ENCODE assay signal across 14 cellular contexts in genomic region chr19:54152878-54153524, GRCh38. TPM values are rescaled to one million over a fixed set of nuclear protein-coding genes. Genes with fewer than 3 reads are reported as not detected.
DNase-seq lines count a peak whose midpoint lies in the region; ATAC-seq and TF ChIP-seq lines count a peak whose summit lies in the region.
"Had no signal": no experiment of that assay in that cellular context is flagged by ENCODE, and none has a peak within 500 bp of the region (broad histone marks: within the 10 kb centered on the region; RNA-seq: fewer than 3 reads in every experiment).

No MANE protein-coding gene starts in this region.

- H3K4me3 ChIP-seq in gastroesophageal sphincter (no peak overlapping the region), subcutaneous abdominal adipose tissue (ENCODE audit: low read depth in 1 of 5, low read length in 5 of 5) (no peak overlapping the region)
- H3K4me3 ChIP-seq: colonic mucosa had no signal

- no peak overlapping the region for H3K9ac ChIP-seq in subcutaneous abdominal adipose tissue (ENCODE audit: low read length in 5 of 5)

- TF ChIP-seq CTCF in natural killer cell (IDR thresholded peaks at IDR 0.05) (no peak), gastroesophageal sphincter (IDR thresholded peaks at IDR 0.05) (no peak)

- H3K4me1 Mint-ChIP-seq in natural killer cell: peaks cover 6 to 21% of the 10 kb centered on the region in 2 donors
- peaks cover 20 to 30% of the 10 kb centered on the region in 2 donors for H3K4me1 Mint-ChIP-seq in natural killer cell treated with Interleukin-12 subunit alpha and Interleukin-12 subunit beta and Interleukin-15 and Interleukin-18, amount 100 ng/mL, for 72 hours (ENCODE audit: low read depth in 2 of 2)

- no peaks in the 10 kb centered on the region for H3K9me3 Mint-ChIP-seq in natural killer cell
- no peaks in the 10 kb centered on the region for H3K9me3 Mint-ChIP-seq in natural killer cell treated with Interleukin-12 subunit alpha and Interleukin-12 subunit beta and Interleukin-15 and Interleukin-18, amount 100 ng/mL, for 72 hours
- H3K9me3 Mint-ChIP-seq: stimulated activated naive CD8-positive, alpha-beta T cell treated with anti-CD3 and anti-CD28 coated beads, Interleukin-15, Interleukin-2, amounts not matched to agents 100 ng/mL and 50 ng/mL, for 24 hours had no signal

- H3K27me3 ChIP-seq in gastroesophageal sphincter (no peaks in the 10 kb centered on the region), subcutaneous abdominal adipose tissue (ENCODE audit: control insufficient read depth in 5 of 5, insufficient read depth in 4 of 5, low read length in 5 of 5) (no peaks in the 10 kb centered on the region)
- H3K27me3 ChIP-seq: colonic mucosa had no signal

- peak overlapping the region in 3 of 4 donors; percentile 33 to 54 (median 45) for H3K27ac ChIP-seq in gastroesophageal sphincter
- H3K27ac ChIP-seq in subcutaneous abdominal adipose tissue (ENCODE audit: low read depth, low read length): peak overlapping the region; percentile 77
- H3K27ac ChIP-seq: colonic mucosa had no signal

- H3K4me1 ChIP-seq in gastroesophageal sphincter: peaks cover 0 to 24% (median 3%) of the 10 kb centered on the region in 3 donors
- H3K4me1 ChIP-seq in subcutaneous abdominal adipose tissue (ENCODE audit: control insufficient read depth in 5 of 5, insufficient read depth in 5 of 5, low read length in 5 of 5): peaks cover 0 to 13% (median 7%) of the 10 kb centered on the region in 5 donors
- H3K4me1 ChIP-seq: colonic mucosa had no signal

- H3K36me3 ChIP-seq in gastroesophageal sphincter (peaks cover 0 to 100% of the 10 kb centered on the region in 2 donors), subcutaneous abdominal adipose tissue (ENCODE audit: control insufficient read depth in 5 of 5, insufficient read depth in 5 of 5, low read length in 5 of 5) (peaks cover 5 to 98% (median 89%) of the 10 kb centered on the region in 5 donors)

- peak overlapping the region; percentile 31 for H3K4me3 Mint-ChIP-seq in natural killer cell
- H3K4me3 Mint-ChIP-seq in natural killer cell treated with Interleukin-12 subunit alpha and Interleukin-12 subunit beta and Interleukin-15 and Interleukin-18, amount 100 ng/mL, for 72 hours: no peak overlapping the region
- H3K4me3 Mint-ChIP-seq: activated CD8-positive, alpha-beta memory T cell treated with anti-CD3 and anti-CD28 coated beads, Interleukin-2, amount 10 ng/mL, durations not matched to agents 7 days and 5 days; stimulated activated naive CD8-positive, alpha-beta T cell treated with anti-CD3 and anti-CD28 coated beads, Interleukin-15, Interleukin-2, amounts not matched to agents 100 ng/mL and 50 ng/mL, for 24 hours had no signal

- no peak for ATAC-seq in natural killer cell
- no peak for ATAC-seq in natural killer cell treated with Interleukin-12 subunit alpha and Interleukin-12 subunit beta and Interleukin-15 and Interleukin-18, amount 100 ng/mL, for 72 hours
- ATAC-seq in gastroesophageal sphincter: peak; percentile 48
- ATAC-seq: activated CD8-positive, alpha-beta memory T cell treated with anti-CD3 and anti-CD28 coated beads, Interleukin-2, amount 10 ng/mL, durations not matched to agents 7 days and 5 days had no signal

- DNase-seq in natural killer cell: no peak
- DNase-seq in natural killer cell treated with Interleukin-12 subunit alpha and Interleukin-12 subunit beta and Interleukin-15 and Interleukin-18, amount 100 ng/mL, for 72 hours (ENCODE audit: low spot score): no peak
- no peak for DNase-seq in T-helper 1 cell
- DNase-seq in activated CD8-positive, alpha-beta memory T cell treated with anti-CD3 and anti-CD28 coated beads, Interleukin-2, amount 50 U/mL, for 48 hours: no peak
- DNase-seq: activated CD8-positive, alpha-beta memory T cell treated with anti-CD3 and anti-CD28 coated beads, Interleukin-2, amount 10 ng/mL, durations not matched to agents 7 days and 5 days; colonic mucosa; Karpas-422; NCI-H187 treated with DMSO at 0.1 percent for 48 hours; NCI-H748 treated with DMSO at 0.1 percent for 48 hours; SHP77; stimulated activated CD4-positive, alpha-beta T cell treated with anti-CD3 and anti-CD28 coated beads, Interleukin-4, amount 100 ng/mL, for 4 hours had no signal

- no peak for TF ChIP-seq POLR2A in gastroesophageal sphincter (IDR thresholded peaks at IDR 0.05)

- intact Hi-C loops in natural killer cell (cut with micrococcal nuclease): no loop called here

- H3K27me3 Mint-ChIP-seq in natural killer cell (ENCODE audit: low read depth in 2 of 2): no peaks in the 10 kb centered on the region
- no peaks in the 10 kb centered on the region for H3K27me3 Mint-ChIP-seq in natural killer cell treated with Interleukin-12 subunit alpha and Interleukin-12 subunit beta and Interleukin-15 and Interleukin-18, amount 100 ng/mL, for 72 hours
- H3K27me3 Mint-ChIP-seq: activated CD8-positive, alpha-beta memory T cell treated with anti-CD3 and anti-CD28 coated beads, Interleukin-2, amount 10 ng/mL, durations not matched to agents 7 days and 5 days; stimulated activated naive CD8-positive, alpha-beta T cell treated with anti-CD3 and anti-CD28 coated beads, Interleukin-15, Interleukin-2, amounts not matched to agents 100 ng/mL and 50 ng/mL, for 24 hours had no signal

- H3K36me3 Mint-ChIP-seq in natural killer cell: peaks cover 7% of the 10 kb centered on the region
- peaks cover 12% of the 10 kb centered on the region for H3K36me3 Mint-ChIP-seq in natural killer cell treated with Interleukin-12 subunit alpha and Interleukin-12 subunit beta and Interleukin-15 and Interleukin-18, amount 100 ng/mL, for 72 hours

- no peaks in the 10 kb centered on the region for H3K9me3 ChIP-seq in gastroesophageal sphincter
- no peaks in the 10 kb centered on the region for H3K9me3 ChIP-seq in subcutaneous abdominal adipose tissue (ENCODE audit: control insufficient read depth in 5 of 5, low read length in 5 of 5)
- H3K9me3 ChIP-seq: colonic mucosa had no signal

- peak overlapping the region; percentile 23 to 46 for H3K27ac Mint-ChIP-seq in natural killer cell
- peak overlapping the region in 1 of 2 donors; percentile 49 for H3K27ac Mint-ChIP-seq in natural killer cell treated with Interleukin-12 subunit alpha and Interleukin-12 subunit beta and Interleukin-15 and Interleukin-18, amount 100 ng/mL, for 72 hours
- H3K27ac Mint-ChIP-seq: activated CD8-positive, alpha-beta memory T cell treated with anti-CD3 and anti-CD28 coated beads, Interleukin-2, amount 10 ng/mL, durations not matched to agents 7 days and 5 days had no signal

- no peak for TF ChIP-seq EP300 in gastroesophageal sphincter (IDR thresholded peaks at IDR 0.05)

- WGBS in gastroesophageal sphincter (ENCODE audit: low coverage in 1 of 2), 2 donors: 64 to 91% methylated on average over 5 to 6 of the region's 25 CpGs

RNA-seq across cellular contexts. Expression of gene LENG1, which starts 6.5 kb away (rescaled TPM):
- 1 to 10 TPM; 8.3 to 9.4 (median 9.1) TPM for total RNA-seq in natural killer cell
- total RNA-seq in natural killer cell treated with Interleukin-12 subunit alpha and Interleukin-12 subunit beta and Interleukin-15 and Interleukin-18, amount 100 ng/mL, for 72 hours: 1 to 10 TPM; 5.0 to 7.5 TPM
- total RNA-seq in gastroesophageal sphincter: 10 to 100 TPM in 3 of 4 donors, 1 to 10 TPM in 1; 8.2 to 12.8 (median 11.1) TPM

RNA-seq across cellular contexts. Expression of gene CNOT3, which starts 15.4 kb away (rescaled TPM):
- total RNA-seq in natural killer cell: 10 to 100 TPM; 46.3 to 73.9 (median 51.7) TPM
- total RNA-seq in natural killer cell treated with Interleukin-12 subunit alpha and Interleukin-12 subunit beta and Interleukin-15 and Interleukin-18, amount 100 ng/mL, for 72 hours: 10 to 100 TPM; 59.8 to 73.8 TPM
- total RNA-seq in gastroesophageal sphincter: 10 to 100 TPM; 14.7 to 32.4 (median 23.1) TPM

RNA-seq across cellular contexts. Expression of gene TMC4, which starts 20.0 kb away (rescaled TPM):
- total RNA-seq in natural killer cell (1 to 10 TPM; 7.2 to 8.2 (median 7.5) TPM), gastroesophageal sphincter (1 to 10 TPM in 1 of 4 donors, under 1 TPM in 2, not detected in 1; 0.16 to 3.1 (median 0.31) TPM)
- total RNA-seq in natural killer cell treated with Interleukin-12 subunit alpha and Interleukin-12 subunit beta and Interleukin-15 and Interleukin-18, amount 100 ng/mL, for 72 hours: 1 to 10 TPM in 1 of 2 donors, not detected in 1; 1.2 TPM

RNA-seq across cellular contexts. Expression of gene MBOAT7, which starts 36.4 kb away (rescaled TPM):
- 10 to 100 TPM; 24.1 to 53.9 (median 31.2) TPM for total RNA-seq in natural killer cell
- total RNA-seq in natural killer cell treated with Interleukin-12 subunit alpha and Interleukin-12 subunit beta and Interleukin-15 and Interleukin-18, amount 100 ng/mL, for 72 hours: 10 to 100 TPM; 24.2 to 56.5 TPM
- 10 to 100 TPM; 28.4 to 64.3 (median 36.5) TPM for total RNA-seq in gastroesophageal sphincter

RNA-seq across cellular contexts. Expression of gene PRPF31, which starts 37.4 kb away (rescaled TPM):
- 10 to 100 TPM; 64.4 to 65.9 (median 64.9) TPM for total RNA-seq in natural killer cell
- total RNA-seq in natural killer cell treated with Interleukin-12 subunit alpha and Interleukin-12 subunit beta and Interleukin-15 and Interleukin-18, amount 100 ng/mL, for 72 hours: 100 to 1,000 TPM in 1 of 2 donors, 10 to 100 TPM in 1; 89.5 to 110 TPM
- 10 to 100 TPM; 51.6 to 67.1 (median 53.8) TPM for total RNA-seq in gastroesophageal sphincter
